25 cellular contexts compared by ENCODE assay signal in genomic region chr9:95207403-95207802, GRCh38.
"Had no signal": no experiment of that assay in that cellular context is flagged by ENCODE, and none has a peak within 500 bp of the region (broad histone marks: within the 10 kb centered on the region; RNA-seq: fewer than 3 reads in every experiment).

No MANE protein-coding gene starts in this region.

- H3K4me1 Mint-ChIP-seq: activated B cell treated with CpG ODN at 0.5 μM for 24 hours, memory B cell, T-cell had no signal

- H3K27ac Mint-ChIP-seq: activated B cell treated with CpG ODN at 0.5 μM for 24 hours; activated CD4-positive, alpha-beta memory T cell treated with anti-CD3 and anti-CD28 coated beads for 36 hours; activated naive CD8-positive, alpha-beta T cell treated with anti-CD3 and anti-CD28 coated beads, Interleukin-2, amount 10 ng/mL, durations not matched to agents 7 days and 5 days; effector memory CD8-positive, alpha-beta T cell; memory B cell; naive thymus-derived CD4-positive, alpha-beta T cell; T-cell had no signal

- H3K4me3 ChIP-seq: colonic mucosa, dorsolateral prefrontal cortex, esophagus squamous epithelium, gastrocnemius medialis, pancreas, psoas muscle, right atrium auricular region, upper lobe of right lung had no signal

- H3K4me1 ChIP-seq: colonic mucosa, gastrocnemius medialis, upper lobe of right lung had no signal

- H3K9me3 ChIP-seq: colonic mucosa, esophagus squamous epithelium, gastrocnemius medialis, neutrophil, pancreas, psoas muscle, right atrium auricular region, upper lobe of right lung had no signal

- H3K36me3 ChIP-seq: colonic mucosa, esophagus squamous epithelium, gastrocnemius medialis, neutrophil, pancreas, right atrium auricular region, upper lobe of right lung had no signal

- H3K27ac ChIP-seq: colonic mucosa, dorsolateral prefrontal cortex, esophagus squamous epithelium, gastrocnemius medialis, neutrophil, pancreas, psoas muscle, right atrium auricular region, upper lobe of right lung had no signal

- H3K9me3 Mint-ChIP-seq: activated B cell treated with CpG ODN at 0.5 μM for 24 hours; activated CD4-positive, alpha-beta memory T cell treated with anti-CD3 and anti-CD28 coated beads for 36 hours; activated naive CD8-positive, alpha-beta T cell treated with anti-CD3 and anti-CD28 coated beads, Interleukin-2, amount 10 ng/mL, durations not matched to agents 7 days and 5 days; effector memory CD8-positive, alpha-beta T cell; memory B cell; T-cell had no signal

- H3K4me3 Mint-ChIP-seq: activated B cell treated with CpG ODN at 0.5 μM for 24 hours; activated CD4-positive, alpha-beta memory T cell treated with anti-CD3 and anti-CD28 coated beads for 36 hours; activated naive CD8-positive, alpha-beta T cell treated with anti-CD3 and anti-CD28 coated beads, Interleukin-2, amount 10 ng/mL, durations not matched to agents 7 days and 5 days; effector memory CD8-positive, alpha-beta T cell; memory B cell; naive thymus-derived CD4-positive, alpha-beta T cell; T-cell had no signal

- H3K27me3 ChIP-seq: colonic mucosa, dorsolateral prefrontal cortex, esophagus squamous epithelium, gastrocnemius medialis, neutrophil, pancreas, right atrium auricular region, upper lobe of right lung had no signal

- H3K27me3 Mint-ChIP-seq: activated B cell treated with CpG ODN at 0.5 μM for 24 hours; activated CD4-positive, alpha-beta memory T cell treated with anti-CD3 and anti-CD28 coated beads for 36 hours; effector memory CD8-positive, alpha-beta T cell; memory B cell; T-cell had no signal

- DNase-seq: activated B cell treated with CpG ODN at 0.5 μM for 24 hours; activated CD4-positive, alpha-beta memory T cell treated with anti-CD3 and anti-CD28 coated beads for 36 hours; activated CD4-positive, alpha-beta T cell treated with anti-CD3 and anti-CD28 coated beads for 4 hours; activated naive CD4-positive, alpha-beta T cell treated with Interleukin-2 at 50 U/mL for 16 hours; activated naive CD8-positive, alpha-beta T cell treated with anti-CD3 and anti-CD28 coated beads, Interleukin-2, amount 10 ng/mL, durations not matched to agents 7 days and 5 days; activated T-cell treated with anti-CD3 and anti-CD28 coated beads, Interleukin-2, amount 50 U/mL, for 48 hours; amygdala; colonic mucosa; dorsolateral prefrontal cortex; effector memory CD8-positive, alpha-beta T cell; esophagus squamous epithelium; gastrocnemius medialis; head of caudate nucleus; islet precursor cell; left cardiac atrium; naive thymus-derived CD4-positive, alpha-beta T cell; pancreas; psoas muscle; stimulated activated CD4-positive, alpha-beta T cell treated with anti-CD3 and anti-CD28 coated beads, Interleukin-4, amount 100 ng/mL, for 24 hours; stimulated activated naive CD4-positive, alpha-beta T cell treated with Interleukin-2 at 50 U/mL for 16 hours; T-cell; upper lobe of right lung had no signal

- ATAC-seq: effector memory CD8-positive, alpha-beta T cell; gastrocnemius medialis; left cardiac atrium; naive thymus-derived CD4-positive, alpha-beta T cell; pancreas; psoas muscle; T-cell; upper lobe of right lung had no signal

- H3K36me3 Mint-ChIP-seq: activated CD4-positive, alpha-beta memory T cell treated with anti-CD3 and anti-CD28 coated beads for 36 hours had no signal
